In genomic region chrX:13151806-13152510, GRCh38 we compare ENCODE assay signal across 11 cellular contexts.
DNase-seq lines count a peak whose midpoint lies in the region; ATAC-seq and TF ChIP-seq lines count a peak whose summit lies in the region.
"Had no signal": no experiment of that assay in that cellular context is flagged by ENCODE, and none has a peak within 500 bp of the region (broad histone marks: within the 10 kb centered on the region; RNA-seq: fewer than 3 reads in every experiment).

No MANE protein-coding gene starts in this region.

- H3K4me1 Mint-ChIP-seq in activated T-cell treated with anti-CD3 and anti-CD28 coated beads, Interleukin-2, amount 50 U/mL, for 4 hours (ENCODE audit: low read depth): peaks cover 11% of the 10 kb centered on the region

- peak; percentile 46 to 81 for ATAC-seq in activated T-cell treated with anti-CD3 and anti-CD28 coated beads, Interleukin-2, amount 50 U/mL, for 4 hours
- ATAC-seq in left cardiac atrium (peak; percentile 65 to 92), HG02759 (IDR thresholded peaks at IDR 0.05; ENCODE audit: unreplicated experiment) (no peak)

- no peaks in the 10 kb centered on the region for H3K27me3 Mint-ChIP-seq in activated T-cell treated with anti-CD3 and anti-CD28 coated beads, Interleukin-2, amount 50 U/mL, for 4 hours (ENCODE audit: low read depth)

- intact Hi-C loops in left cardiac atrium (cut with DNase I) (no loop called here), stomach (cut with DNase I; ENCODE audit: low total_unique reads) (no loop called here)

- DNase-seq in activated CD4-positive, alpha-beta T cell treated with anti-CD3 and anti-CD28 coated beads for 1 hour: peak; percentile 9
- DNase-seq in activated CD4-positive, alpha-beta T cell treated with anti-CD3 and anti-CD28 coated beads, Interleukin-2, amount 50 U/mL, for 48 hours: no peak
- DNase-seq in activated T-cell treated with anti-CD3 and anti-CD28 coated beads, Interleukin-2, amount 50 U/mL, for 4 hours: no peak
- DNase-seq in left cardiac atrium: no peak
- DNase-seq in stomach: no peak
- no peak for DNase-seq in DMS114 treated with DMSO at 0.1 percent for 48 hours (lab: John Stamatoyannopoulos, UW; ENCODE audit: unreplicated experiment)
- DNase-seq in putamen (ENCODE audit: low spot score): no peak
- DNase-seq: ACHN, occipital lobe had no signal

- WGBS in stomach, 5 donors: 41 to 60% (median 56%) methylated on average over 8 of the region's 8 CpGs

- H3K9me3 ChIP-seq in stomach: peaks cover 0 to 13% (median 0%) of the 10 kb centered on the region in 4 donors

- H3K27me3 ChIP-seq in stomach: no peaks in the 10 kb centered on the region

- TF ChIP-seq POLR2A in stomach (IDR thresholded peaks at IDR 0.05): no peak

- peak overlapping the region; percentile 11 for H3K4me3 Mint-ChIP-seq in activated T-cell treated with anti-CD3 and anti-CD28 coated beads, Interleukin-2, amount 50 U/mL, for 4 hours

- peak overlapping the region in 4 of 5 donors; percentile 25 to 55 (median 52) for H3K27ac ChIP-seq in stomach
- H3K27ac ChIP-seq: HL-60 had no signal

- TF ChIP-seq EP300 in stomach (IDR thresholded peaks at IDR 0.05): no peak

- no peaks in the 10 kb centered on the region for H3K36me3 ChIP-seq in stomach

- TF ChIP-seq CTCF in stomach (IDR thresholded peaks at IDR 0.05): no peak

- H3K36me3 Mint-ChIP-seq in activated T-cell treated with anti-CD3 and anti-CD28 coated beads, Interleukin-2, amount 50 U/mL, for 4 hours (ENCODE audit: insufficient read depth): peaks cover 2% of the 10 kb centered on the region

- H3K4me3 ChIP-seq in stomach: no peak overlapping the region

- no peaks in the 10 kb centered on the region for H3K4me1 ChIP-seq in stomach

- H3K9me3 Mint-ChIP-seq in activated T-cell treated with anti-CD3 and anti-CD28 coated beads, Interleukin-2, amount 50 U/mL, for 4 hours: peaks cover 5% of the 10 kb centered on the region
